In genomic region chr5:1567527-1568200, GRCh38 we compare ENCODE assay signal across 8 cellular contexts. TPM values are rescaled to one million over a fixed set of nuclear protein-coding genes. Genes with fewer than 3 reads are reported as not detected.
DNase-seq lines count a peak whose midpoint lies in the region; ATAC-seq, FAIRE-seq and TF ChIP-seq lines count a peak whose summit lies in the region.
"Not testable (repeated sequence)": the region's sequence is repeated elsewhere in the genome, so short reads cannot be mapped to it uniquely, and the experiment has no call there.

No MANE protein-coding gene starts in this region.

- 90% methylated on average over 16 of the region's 16 CpGs for WGBS in A549 (ENCODE audit: missing lambda C conversion rate)
- WGBS in body of pancreas, 2 donors, result 47 to 58% methylated on average over 16 of the region's 16 CpGs
- WGBS in gastroesophageal sphincter (ENCODE audit: low coverage in 1 of 2), 2 donors, result 92% methylated on average over 6 to 11 of the region's 16 CpGs
- WGBS in HepG2 (ENCODE audit: low lambda C conversion rate), result 31% methylated on average over 15 of the region's 16 CpGs

- not testable (repeated sequence) for H3K9me3 Mint-ChIP-seq in progenitor cell of endocrine pancreas (ENCODE audit: low read depth)

- not testable (repeated sequence) for FAIRE-seq in A549 (lab: Jason Lieb, UNC); HepG2 (lab: Jason Lieb, UNC)

- in situ Hi-C loops in HepG2 (cut with HindIII; ENCODE audit: extremely low pct_ligation_motif_present, low pct_unique_long_range_greater_than_20kb), result not testable (repeated sequence)

- not testable (repeated sequence) for DNase-seq in A549 (ENCODE audit: low read depth in 1 of 2, low spot score in 1 of 2); PC-3; body of pancreas; HepG2 (ENCODE audit: low spot score); progenitor cell of endocrine pancreas (ENCODE audit: low spot score, unreplicated experiment)

- H3K4me1 ChIP-seq in A549 (peaks cover 59% of the 10 kb centered on the region), PC-3 (ENCODE audit: insufficient read depth, low read length) (peaks cover 59% of the 10 kb centered on the region), body of pancreas (peaks cover 19% of the 10 kb centered on the region), gastroesophageal sphincter (peaks cover 0 to 23% (median 9%) of the 10 kb centered on the region in 3 donors), HepG2 (ENCODE audit: insufficient read depth, low read length) (peaks cover 72% of the 10 kb centered on the region), stomach smooth muscle (ENCODE audit: control insufficient read depth, insufficient read depth, low read length) (peaks cover 25% of the 10 kb centered on the region)
- not testable (repeated sequence) for H3K4me1 ChIP-seq in muscle layer of duodenum (ENCODE audit: control insufficient read depth in 1 of 2, insufficient read depth in 2 of 2, low read length in 2 of 2)

- not testable (repeated sequence) for H3K4me3 ChIP-seq in A549; PC-3 (ENCODE audit: low read length); body of pancreas; gastroesophageal sphincter; muscle layer of duodenum (ENCODE audit: low read depth in 1 of 2, low read length in 2 of 2)
- H3K4me3 ChIP-seq in HepG2 (replicated peaks in 1 of 3; ENCODE audit: insufficient read depth in 1 of 3, low read depth in 2 of 3, low read length in 3 of 3), result peak overlapping the region in 1 of 3 experiments; percentile 36; a peak in 1 of 6 replicates
- H3K4me3 ChIP-seq in stomach smooth muscle (ENCODE audit: low read length in 2 of 2), result peak overlapping the region; percentile 49 to 52

- TF ChIP-seq EP300 in A549 (IDR thresholded peaks at IDR 0.05), result 0 out of 5 replicates have a peak, but pooled peaks of 1 of the 2 experiments have one; percentile 5
- TF ChIP-seq EP300 in gastroesophageal sphincter (IDR thresholded peaks at IDR 0.05); HepG2 (IDR thresholded peaks at IDR 0.05; ENCODE audit: low read depth in 2 of 2, low read length in 2 of 2); HepG2 (CRISPR knock-in tag; IDR thresholded peaks at IDR 0.05; ENCODE audit: borderline replicate concordance): not testable (repeated sequence)

- not testable (repeated sequence) for H3K27me3 Mint-ChIP-seq in progenitor cell of endocrine pancreas

- POLR2A ChIA-PET in A549 (lab: Yijun Ruan, JAX), result interaction anchor here (1.2 kb wide), 1 partner anchor 12 kb away, joined by 4 read pairs; no protein-coding TSS in a partner anchor
- POLR2A ChIA-PET in PC-3 (lab: Charles Lee; ENCODE audit: unreplicated experiment), result not testable (repeated sequence)
- POLR2A ChIA-PET in HepG2 (lab: Yijun Ruan, JAX), result interaction anchor here (1.2 to 1.7 kb wide), 5 partner anchors 12 to 44 kb away, joined by 3 to 25 read pairs (median 4); partner anchors contain the start of gene LPCAT1

- intact Hi-C loops in PC-3 (cut with micrococcal nuclease); body of pancreas (cut with DNase I): not testable (repeated sequence)
- intact Hi-C loops in HepG2 (cut with micrococcal nuclease; ENCODE audit: unreplicated experiment), result loop anchor here (1.0 kb wide), 1 partner anchor 45 kb away; no protein-coding TSS in a partner anchor

- not testable (repeated sequence) for H3K9me2 ChIP-seq in PC-3 (replicated peaks; ENCODE audit: low read length)

- not testable (repeated sequence) for TF ChIP-seq POLR2A in A549 (IDR thresholded peaks at IDR 0.05; ENCODE audit: low read length); body of pancreas (IDR thresholded peaks at IDR 0.05); gastroesophageal sphincter (IDR thresholded peaks at IDR 0.05); HepG2 (IDR thresholded peaks at IDR 0.05; ENCODE audit: insufficient read depth in 1 of 2, low read depth in 2 of 2, low read length in 2 of 2)

- not testable (repeated sequence) for H3K9me3 ChIP-seq in A549; PC-3 (ENCODE audit: low read length); body of pancreas; gastroesophageal sphincter; HepG2 (ENCODE audit: low read length); muscle layer of duodenum (ENCODE audit: control insufficient read depth in 1 of 2, low read length in 2 of 2); stomach smooth muscle (ENCODE audit: control insufficient read depth in 2 of 2, low read length in 2 of 2)

- H3K36me3 Mint-ChIP-seq in progenitor cell of endocrine pancreas (ENCODE audit: insufficient read depth), result peaks cover 27% of the 10 kb centered on the region

- ATAC-seq in A549, PC-3, body of pancreas, gastroesophageal sphincter, HepG2: not testable (repeated sequence)

- BruUV-seq in PC-3 (replicated peaks; lab: Mats Ljungman, UMichigan); HepG2 (replicated peaks; lab: Mats Ljungman, UMichigan): not testable (repeated sequence)

- not testable (repeated sequence) for TF ChIP-seq RAD21 in A549 (conservative IDR thresholded peaks at IDR 0.05 in 1 of 2, IDR thresholded peaks at IDR 0.05 in 1 of 2); HepG2 (CRISPR knock-in tag; IDR thresholded peaks at IDR 0.05)

- peak overlapping the region; percentile 34 for H3K4me3 Mint-ChIP-seq in progenitor cell of endocrine pancreas (ENCODE audit: low read depth)

- H3K79me2 ChIP-seq in PC-3 (ENCODE audit: low read length); HepG2 (ENCODE audit: insufficient read depth, low read length): not testable (repeated sequence)

- H3K4me1 Mint-ChIP-seq in progenitor cell of endocrine pancreas (ENCODE audit: low read depth), result peaks cover 24% of the 10 kb centered on the region

- H3F3A ChIP-seq in PC-3 (ENCODE audit: low read length, unreplicated experiment), result not testable (repeated sequence)

- peak overlapping the region; percentile 33; the same call in 1 of the 2 replicates for H2AFZ ChIP-seq in PC-3 (ENCODE audit: low read length)
- not testable (repeated sequence) for H2AFZ ChIP-seq in HepG2 (ENCODE audit: low read length)

- H3K36me3 ChIP-seq in PC-3 (ENCODE audit: low read depth, low read length); body of pancreas (replicated peaks in 1 of 2; ENCODE audit: insufficient read depth in 1 of 2, low read depth in 2 of 2); HepG2 (replicated peaks in 1 of 2; ENCODE audit: control insufficient read depth in 1 of 2, insufficient read depth in 2 of 2, low read length in 2 of 2); stomach smooth muscle (ENCODE audit: control insufficient read depth in 2 of 2, insufficient read depth in 2 of 2, low read length in 2 of 2): not testable (repeated sequence)
- H3K36me3 ChIP-seq in gastroesophageal sphincter (peaks cover 0 to 20% of the 10 kb centered on the region in 2 donors), muscle layer of duodenum (ENCODE audit: control insufficient read depth in 1 of 2, insufficient read depth in 2 of 2, low read length in 2 of 2) (peaks cover 0 to 15% of the 10 kb centered on the region in 2 donors)

- not testable (repeated sequence) for H4K20me1 ChIP-seq in PC-3 (ENCODE audit: low read length); HepG2 (ENCODE audit: insufficient read depth, low read length)

- TF ChIP-seq CTCF in A549 (IDR thresholded peaks at IDR 0.05); PC-3 (conservative IDR thresholded peaks at IDR 0.05; ENCODE audit: low read depth, low read length); body of pancreas (IDR thresholded peaks at IDR 0.05); gastroesophageal sphincter (IDR thresholded peaks at IDR 0.05); HepG2 (CRISPR knock-in tag; IDR thresholded peaks at IDR 0.05); progenitor cell of endocrine pancreas (IDR thresholded peaks at IDR 0.05; ENCODE audit: unreplicated experiment): not testable (repeated sequence)

- H3K27ac ChIP-seq in A549 (peak overlapping the region; percentile 79 to 87), PC-3 (ENCODE audit: low read length) (peak overlapping the region; percentile 71), body of pancreas (peak overlapping the region; percentile 54 to 76 (median 70)), gastroesophageal sphincter (peak overlapping the region; percentile 24 to 77 (median 71)), HepG2 (ENCODE audit: extremely low read length, insufficient read depth, low read length) (peak overlapping the region; percentile 93), muscle layer of duodenum (ENCODE audit: low read length) (peak overlapping the region; percentile 16), stomach smooth muscle (ENCODE audit: low read length) (peak overlapping the region; percentile 50)

- not testable (repeated sequence) for H3K27me3 ChIP-seq in PC-3 (ENCODE audit: low read length); body of pancreas; gastroesophageal sphincter; HepG2 (ENCODE audit: control insufficient read depth in 1 of 2, insufficient read depth in 2 of 2, low read length in 2 of 2); muscle layer of duodenum (ENCODE audit: low read depth, low read length); stomach smooth muscle (ENCODE audit: control insufficient read depth in 1 of 2, insufficient read depth in 2 of 2, low read length in 2 of 2)

- CTCF ChIA-PET in A549 (lab: Yijun Ruan, JAX), result interaction anchor here (1.1 to 1.2 kb wide), 2 partner anchors 13 to 17 kb away, joined by 3 to 4 read pairs; no protein-coding TSS in a partner anchor
- CTCF ChIA-PET in PC-3 (lab: Charles Lee); HepG2 (lab: Yijun Ruan, JAX; ENCODE audit: low intra/inter-chr PET ratio, low total read pairs): not testable (repeated sequence)

- peak overlapping the region; percentile 98 for H3K27ac Mint-ChIP-seq in progenitor cell of endocrine pancreas

- H3K9ac ChIP-seq in PC-3 (ENCODE audit: low read length), result peak overlapping the region; percentile 23; the same call in 1 of the 2 replicates
- peak overlapping the region; percentile 61 for H3K9ac ChIP-seq in HepG2 (ENCODE audit: insufficient read depth, low read depth, low read length)
- peak overlapping the region in 1 of 2 donors; percentile 16 for H3K9ac ChIP-seq in stomach smooth muscle (ENCODE audit: low read length in 2 of 2)

- H3K4me2 ChIP-seq in A549 (peak overlapping the region; percentile 48), PC-3 (ENCODE audit: low read length) (peak overlapping the region; percentile 33), HepG2 (ENCODE audit: low read depth, low read length) (peak overlapping the region; percentile 64)

RNA-seq across cellular contexts. Expression of gene LPCAT1, which starts 43.9 kb away (rescaled TPM):
- 22.9 and 24.7 TPM in 2 replicates for polyA plus RNA-seq in A549 (2011; rRNA removed)
- polyA plus RNA-seq in A549 (2012; cell fraction: cytosol; rRNA removed), result 40.3 and 47.5 TPM in 2 replicates
- polyA plus RNA-seq in A549 (2012; cell fraction: nucleus; rRNA removed), result 84.6 and 102 TPM in 2 replicates
- 59.9 to 74.9 TPM (median 73.4 TPM) in 3 replicates for polyA plus RNA-seq in A549 (2017; fragmentation: RNase III; extraction: RNeasy Plus Mini Kit Qiagen cat#74134 plus additional on column Dnase treatment)
- polyA minus RNA-seq in A549 (2011; rRNA and poly(A)+ RNA removed), result 17.1 and 25.6 TPM in 2 replicates
- 121 and 144 TPM in 2 replicates for total RNA-seq in PC-3 (2014; rRNA removed)
- 10 to 100 TPM; 17.1 to 21.5 TPM for total RNA-seq in body of pancreas
- 10 to 100 TPM; 20.3 to 52.6 (median 31.8) TPM for total RNA-seq in gastroesophageal sphincter
- 16.0 and 29.8 TPM in 2 replicates for total RNA-seq in HepG2 (2016; rRNA removed; fragmentation: Illumina TruSeq; extraction: Trizol)
- total RNA-seq in HepG2 (2016; cell fraction: cytosol; rRNA removed; fragmentation: Illumina TruSeq; extraction: Trizol; ENCODE audit: low read depth), result 5.1 and 9.2 TPM in 2 replicates
- total RNA-seq in HepG2 (2016; cell fraction: insoluble cytoplasmic fraction; rRNA removed; fragmentation: Illumina TruSeq; extraction: Trizol), result 14.3 and 34.5 TPM in 2 replicates
- total RNA-seq in HepG2 (2016; cell fraction: membrane; rRNA removed; fragmentation: Illumina TruSeq; extraction: Trizol), result 14.8 and 16.4 TPM in 2 replicates
- total RNA-seq in HepG2 (2016; cell fraction: nucleus; rRNA removed; fragmentation: Illumina TruSeq; extraction: Trizol), result 37.9 and 47.2 TPM in 2 replicates
- 90.6 and 115 TPM in 2 replicates for polyA plus RNA-seq in HepG2 (2011; rRNA removed)
- polyA plus RNA-seq in HepG2 (2011; cell fraction: cytosol; rRNA removed), result 65.4 and 69.9 TPM in 2 replicates
- 330 and 361 TPM in 2 replicates for polyA plus RNA-seq in HepG2 (2011; cell fraction: nucleus; rRNA removed)
- polyA plus RNA-seq in HepG2 (2012), result 104 and 122 TPM in 2 replicates
- 3.8 and 4.2 TPM in 2 replicates for polyA plus RNA-seq in HepG2 (2016; cell fraction: cytosol; fragmentation: Illumina TruSeq; extraction: Trizol; ENCODE audit: low read depth)
- 18.3 and 19.5 TPM in 2 replicates for polyA plus RNA-seq in HepG2 (2016; cell fraction: insoluble cytoplasmic fraction; fragmentation: Illumina TruSeq; extraction: Trizol; ENCODE audit: low read depth)
- polyA plus RNA-seq in HepG2 (2016; cell fraction: membrane; fragmentation: Illumina TruSeq; extraction: Trizol; ENCODE audit: low read depth), result 9.2 and 10.4 TPM in 2 replicates
- 89.7 and 92.4 TPM in 2 replicates for polyA plus RNA-seq in HepG2 (2016; cell fraction: nucleus; fragmentation: Illumina TruSeq; extraction: Trizol; ENCODE audit: insufficient read depth, low read depth)
- 56.1 and 65.1 TPM in 2 replicates for polyA minus RNA-seq in HepG2 (2011; rRNA and poly(A)+ RNA removed; ENCODE audit: low replicate concordance)
- polyA minus RNA-seq in HepG2 (2011; cell fraction: cytosol; rRNA and poly(A)+ RNA removed), result 44.6 and 51.7 TPM in 2 replicates
- polyA minus RNA-seq in HepG2 (2011; cell fraction: nucleus; rRNA and poly(A)+ RNA removed), result 90.3 and 92.4 TPM in 2 replicates
- 73.3 and 76.4 TPM in 2 replicates for total RNA-seq in progenitor cell of endocrine pancreas

Comparison
In these comparisons a context has a peak if more than half of its experiments do, and no peak if none do; other contexts are left out.
1. H3K27ac ChIP-seq: peak in every context shown above with its lines; median percentile 93 in HepG2; 83 in A549; 71 in PC-3; 71 in gastroesophageal sphincter; 70 in body of pancreas; 50 in stomach smooth muscle; 16 in muscle layer of duodenum.